8 cellular contexts compared by ENCODE assay signal in the genomic region with DNA sequence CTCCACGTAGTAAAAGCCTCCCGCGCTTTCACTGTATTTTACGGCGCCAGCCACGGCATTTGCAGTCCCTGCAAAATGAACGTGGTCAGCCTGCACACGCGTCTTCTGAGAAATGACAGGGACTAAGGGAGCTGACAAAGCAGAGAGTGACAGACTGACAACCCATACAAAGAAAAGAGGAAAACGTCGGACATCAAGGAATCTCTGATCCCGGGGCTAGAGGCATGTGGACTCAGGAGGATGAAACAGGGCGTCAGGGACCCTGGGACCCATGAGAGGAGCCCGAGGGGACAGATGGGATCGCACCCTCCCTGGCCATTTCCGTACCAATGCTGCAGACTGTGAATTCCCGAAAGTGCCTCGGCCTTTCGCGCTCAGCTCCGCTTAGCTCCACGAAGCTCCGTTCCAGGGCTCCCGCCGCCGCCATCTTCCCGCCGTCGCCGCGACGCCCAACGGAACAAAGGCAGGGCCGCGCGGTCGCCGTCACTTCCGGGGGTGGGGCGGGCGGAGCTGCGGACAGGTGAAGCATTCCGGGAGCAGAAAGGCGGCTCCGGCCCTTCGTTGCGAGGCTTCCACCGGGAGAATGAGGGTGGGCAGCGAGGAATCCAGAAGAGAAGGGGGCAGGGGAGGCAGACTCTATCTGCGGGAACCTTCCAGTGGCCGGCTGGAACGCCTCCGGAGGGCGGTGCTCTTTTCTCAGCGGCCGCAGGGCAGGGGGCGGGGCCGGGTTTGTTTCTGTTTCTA. TPM values are rescaled to one million over a fixed set of nuclear protein-coding genes. Genes with fewer than 3 reads are reported as not detected.
DNase-seq lines count a peak whose midpoint lies in the region; ATAC-seq and TF ChIP-seq lines count a peak whose summit lies in the region.

A gene with protein sequence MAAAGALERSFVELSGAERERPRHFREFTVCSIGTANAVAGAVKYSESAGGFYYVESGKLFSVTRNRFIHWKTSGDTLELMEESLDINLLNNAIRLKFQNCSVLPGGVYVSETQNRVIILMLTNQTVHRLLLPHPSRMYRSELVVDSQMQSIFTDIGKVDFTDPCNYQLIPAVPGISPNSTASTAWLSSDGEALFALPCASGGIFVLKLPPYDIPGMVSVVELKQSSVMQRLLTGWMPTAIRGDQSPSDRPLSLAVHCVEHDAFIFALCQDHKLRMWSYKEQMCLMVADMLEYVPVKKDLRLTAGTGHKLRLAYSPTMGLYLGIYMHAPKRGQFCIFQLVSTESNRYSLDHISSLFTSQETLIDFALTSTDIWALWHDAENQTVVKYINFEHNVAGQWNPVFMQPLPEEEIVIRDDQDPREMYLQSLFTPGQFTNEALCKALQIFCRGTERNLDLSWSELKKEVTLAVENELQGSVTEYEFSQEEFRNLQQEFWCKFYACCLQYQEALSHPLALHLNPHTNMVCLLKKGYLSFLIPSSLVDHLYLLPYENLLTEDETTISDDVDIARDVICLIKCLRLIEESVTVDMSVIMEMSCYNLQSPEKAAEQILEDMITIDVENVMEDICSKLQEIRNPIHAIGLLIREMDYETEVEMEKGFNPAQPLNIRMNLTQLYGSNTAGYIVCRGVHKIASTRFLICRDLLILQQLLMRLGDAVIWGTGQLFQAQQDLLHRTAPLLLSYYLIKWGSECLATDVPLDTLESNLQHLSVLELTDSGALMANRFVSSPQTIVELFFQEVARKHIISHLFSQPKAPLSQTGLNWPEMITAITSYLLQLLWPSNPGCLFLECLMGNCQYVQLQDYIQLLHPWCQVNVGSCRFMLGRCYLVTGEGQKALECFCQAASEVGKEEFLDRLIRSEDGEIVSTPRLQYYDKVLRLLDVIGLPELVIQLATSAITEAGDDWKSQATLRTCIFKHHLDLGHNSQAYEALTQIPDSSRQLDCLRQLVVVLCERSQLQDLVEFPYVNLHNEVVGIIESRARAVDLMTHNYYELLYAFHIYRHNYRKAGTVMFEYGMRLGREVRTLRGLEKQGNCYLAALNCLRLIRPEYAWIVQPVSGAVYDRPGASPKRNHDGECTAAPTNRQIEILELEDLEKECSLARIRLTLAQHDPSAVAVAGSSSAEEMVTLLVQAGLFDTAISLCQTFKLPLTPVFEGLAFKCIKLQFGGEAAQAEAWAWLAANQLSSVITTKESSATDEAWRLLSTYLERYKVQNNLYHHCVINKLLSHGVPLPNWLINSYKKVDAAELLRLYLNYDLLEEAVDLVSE (N-terminal part only) (minus strand): TSS at position 459 of the 744 bp plus-strand sequence. CDS start 32 bp downstream, at position 427.

- H2AFZ ChIP-seq in fibroblast of lung (ENCODE audit: low read length), result peak within 1 kb of the TSS; percentile 91

- peak within 1 kb of the TSS; percentile 99 for H3K4me2 ChIP-seq in fibroblast of lung (ENCODE audit: extremely low read depth, insufficient read depth, low read length)

- H3K27ac Mint-ChIP-seq in IgD-negative memory B cell, result peak within 1 kb of the TSS; percentile 95 to 98 (median 98)
- H3K27ac Mint-ChIP-seq in naive B cell, result peak within 1 kb of the TSS; percentile 97 to 100 (median 99)
- H3K27ac Mint-ChIP-seq in stimulated activated effector memory CD8-positive, alpha-beta T cell treated with anti-CD3 and anti-CD28 coated beads, Interleukin-12 subunit alpha, Interleukin-12 subunit beta, amount 100 ng/mL, for 72 hours, result peak within 1 kb of the TSS; percentile 97

- H3K4me3 ChIP-seq in fibroblast of lung (replicated peaks in 1 of 4; ENCODE audit: control extremely low read depth in 1 of 4, insufficient read depth in 1 of 4, low read depth in 3 of 4, low read length in 4 of 4), result peak within 1 kb of the TSS; percentile 80 to 95 (median 92)

- peak within 1 kb of the TSS; percentile 92 for H3K27ac ChIP-seq in fibroblast of lung (ENCODE audit: insufficient read depth, low read length)

- H3K36me3 ChIP-seq in fibroblast of lung (ENCODE audit: control insufficient read depth, insufficient read depth, low read length), result no peaks in the 10 kb centered on the region

- H3K4me1 Mint-ChIP-seq in IgD-negative memory B cell (peaks cover 35 to 48% (median 39%) of the 10 kb centered on the region in 3 donors), naive B cell (peaks cover 46 to 71% (median 54%) of the 10 kb centered on the region in 3 donors)
- peaks cover 41% of the 10 kb centered on the region for H3K4me1 Mint-ChIP-seq in stimulated activated effector memory CD8-positive, alpha-beta T cell treated with anti-CD3 and anti-CD28 coated beads, Interleukin-12 subunit alpha, Interleukin-12 subunit beta, amount 100 ng/mL, for 72 hours

- H3K9me3 ChIP-seq in fibroblast of lung (ENCODE audit: control insufficient read depth, insufficient read depth, low read depth, low read length), result no peaks in the 10 kb centered on the region

- DNase-seq in DMS53 (lab: John Stamatoyannopoulos, UW) (peak; percentile 79), RPMI7951 (ENCODE audit: low read depth) (peak; percentile 60), fibroblast of lung (ENCODE audit: low read depth in 2 of 2) (peak; percentile 45 to 66), naive B cell (peak; percentile 84)
- DNase-seq in activated T-helper 1 cell treated with anti-CD3 and anti-CD28 coated beads, Interleukin-2, amount 50 U/mL, for 16 hours (ENCODE audit: low read depth in 1 of 2, low spot score in 1 of 2), result peak; percentile 81 to 82
- peak; percentile 82 to 94 for DNase-seq in stimulated activated effector memory CD8-positive, alpha-beta T cell treated with anti-CD3 and anti-CD28 coated beads, Interleukin-12 subunit alpha, Interleukin-12 subunit beta, amount 100 ng/mL, for 72 hours (ENCODE audit: low spot score in 2 of 2)

- peak within 1 kb of the TSS; percentile 85 for H3K9ac ChIP-seq in fibroblast of lung (ENCODE audit: insufficient read depth, low read length)

- no peaks in the 10 kb centered on the region for H3K36me3 Mint-ChIP-seq in IgD-negative memory B cell
- H3K36me3 Mint-ChIP-seq in naive B cell, result no peaks in the 10 kb centered on the region
- peaks cover 6% of the 10 kb centered on the region for H3K36me3 Mint-ChIP-seq in stimulated activated effector memory CD8-positive, alpha-beta T cell treated with anti-CD3 and anti-CD28 coated beads, Interleukin-12 subunit alpha, Interleukin-12 subunit beta, amount 100 ng/mL, for 72 hours

- H3K27me3 ChIP-seq in fibroblast of lung (ENCODE audit: control insufficient read depth, insufficient read depth, low read length), result no peaks in the 10 kb centered on the region

- H3K4me3 Mint-ChIP-seq in IgD-negative memory B cell (peak within 1 kb of the TSS; percentile 98 to 99 (median 98)), naive B cell (peak within 1 kb of the TSS; percentile 94 to 99 (median 97))
- peak within 1 kb of the TSS; percentile 93 for H3K4me3 Mint-ChIP-seq in stimulated activated effector memory CD8-positive, alpha-beta T cell treated with anti-CD3 and anti-CD28 coated beads, Interleukin-12 subunit alpha, Interleukin-12 subunit beta, amount 100 ng/mL, for 72 hours

- no peaks in the 10 kb centered on the region for H3K9me3 Mint-ChIP-seq in IgD-negative memory B cell
- no peaks in the 10 kb centered on the region for H3K9me3 Mint-ChIP-seq in naive B cell
- no peaks in the 10 kb centered on the region for H3K9me3 Mint-ChIP-seq in stimulated activated effector memory CD8-positive, alpha-beta T cell treated with anti-CD3 and anti-CD28 coated beads, Interleukin-12 subunit alpha, Interleukin-12 subunit beta, amount 100 ng/mL, for 72 hours

- no peaks in the 10 kb centered on the region for H3K27me3 Mint-ChIP-seq in IgD-negative memory B cell
- no peaks in the 10 kb centered on the region for H3K27me3 Mint-ChIP-seq in naive B cell

- H3K4me1 ChIP-seq in fibroblast of lung (ENCODE audit: control insufficient read depth, extremely low read depth, insufficient read depth, low read length), result peaks cover 8% of the 10 kb centered on the region

- H4K20me1 ChIP-seq in fibroblast of lung (ENCODE audit: control insufficient read depth, extremely low read depth, insufficient read depth, low read length), result no peaks in the 10 kb centered on the region

- ATAC-seq in GM21529 (IDR thresholded peaks at IDR 0.05; ENCODE audit: unreplicated experiment) (peak; percentile 76), naive B cell (ENCODE audit: low read depth in 2 of 2) (peak; percentile 85)
- peak; percentile 94 for ATAC-seq in stimulated activated effector memory CD8-positive, alpha-beta T cell treated with anti-CD3 and anti-CD28 coated beads, Interleukin-12 subunit alpha, Interleukin-12 subunit beta, amount 100 ng/mL, for 72 hours

- H3K79me2 ChIP-seq in fibroblast of lung (ENCODE audit: control insufficient read depth, insufficient read depth, low read length), result peaks cover 28% of the 10 kb centered on the region

- no peak for TF ChIP-seq CTCF in fibroblast of lung (conservative IDR thresholded peaks at IDR 0.05 in 1 of 2, IDR thresholded peaks at IDR 0.05 in 1 of 2; ENCODE audit: low read depth in 1 of 2, low read length in 2 of 2)

RNA-seq across cellular contexts. Expression of the gene that starts here (rescaled TPM):
- polyA plus RNA-seq in IgD-negative memory B cell, result 22.6 TPM
- 27.1 and 27.4 TPM in 2 replicates for total RNA-seq in RPMI7951 (2014; rRNA removed; shearing (Covaris generic))
- 25.8 and 28.5 TPM in 2 replicates for total RNA-seq in fibroblast of lung
- 25.5 and 25.9 TPM in 2 replicates for polyA plus RNA-seq in fibroblast of lung
- 18.0 and 18.5 TPM in 2 replicates for polyA plus RNA-seq in fibroblast of lung (2012)
- 21.7 and 23.5 TPM in 2 replicates for polyA minus RNA-seq in fibroblast of lung (ENCODE audit: low replicate concordance)
- polyA plus RNA-seq in naive B cell (ENCODE audit: low read depth in 6 of 6), result 10 to 100 TPM; 25.7 to 57.4 (median 38.5) TPM

Comparison
In these comparisons a context has a peak if more than half of its experiments do, and no peak if none do; other contexts are left out.
1. Peak in every context shown above with its lines: DNase-seq, ATAC-seq, H3K4me3 ChIP-seq and H3K27ac ChIP-seq.